ENCODE assay signal across 8 cellular contexts in the genomic region with DNA sequence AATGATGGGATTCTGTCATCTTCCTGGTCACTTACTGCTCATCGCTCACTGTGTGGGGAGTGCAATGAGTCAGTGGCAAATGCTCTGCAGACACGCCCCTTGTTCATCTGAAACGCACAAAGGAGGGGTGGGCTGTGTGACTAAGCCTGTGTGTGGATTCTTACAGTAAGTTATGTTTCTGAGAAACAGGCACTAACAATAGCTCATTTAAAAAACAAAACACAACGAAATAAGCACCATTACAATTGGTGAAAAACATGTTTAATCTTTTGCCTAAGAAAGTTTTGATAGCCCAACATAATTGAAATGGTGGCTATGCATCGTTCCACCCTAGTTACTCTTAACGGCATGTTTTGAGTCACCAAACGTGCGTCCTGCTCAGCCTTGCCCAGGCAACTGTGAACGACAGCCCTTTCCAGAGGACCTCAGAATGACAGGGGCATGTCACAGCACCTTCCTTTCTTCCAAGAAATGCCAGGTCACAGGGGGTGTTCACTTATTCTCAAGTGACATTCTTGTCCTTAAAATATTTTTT.
A peak's percentile ranks its signal among the peaks of the same experiment; 100 is the strongest.
DNase-seq lines count a peak whose midpoint lies in the region; ATAC-seq and TF ChIP-seq lines count a peak whose summit lies in the region.

No MANE protein-coding gene starts in this region.

- no peaks in the 10 kb centered on the region for H3K9me3 ChIP-seq in sigmoid colon

- in situ Hi-C loops in brain microvascular endothelial cell (cut with HindIII; ENCODE audit: low pct_ligation_motif_present, low sequenced_read_pairs): no loop called here

- TF ChIP-seq POLR2A in lower leg skin (IDR thresholded peaks at IDR 0.05) (no peak), sigmoid colon (IDR thresholded peaks at IDR 0.05) (no peak)

- DNase-seq in Ammon's horn (ENCODE audit: low spot score) (peak; percentile 92), T-helper 9 cell (peak; percentile 10), brain microvascular endothelial cell (peak; percentile 98), lower leg skin (ENCODE audit: low spot score in 2 of 2) (peak; percentile 76 to 88), sigmoid colon (no peak)
- peak; percentile 17 to 50 for DNase-seq in stimulated activated CD8-positive, alpha-beta memory T cell treated with anti-CD3 and anti-CD28 coated beads, Interleukin-4, amount 100 ng/mL, for 4 hours (ENCODE audit: low read depth in 2 of 2, low spot score in 1 of 2)

- no peaks in the 10 kb centered on the region for H3K4me1 ChIP-seq in sigmoid colon

- intact Hi-C loops in lower leg skin (cut with DNase I; ENCODE audit: low total_unique reads): no loop called here
- intact Hi-C loops in sigmoid colon (cut with DNase I): no loop called here

- no peaks in the 10 kb centered on the region for H3K36me3 ChIP-seq in brain microvascular endothelial cell (replicated peaks)
- no peaks in the 10 kb centered on the region for H3K36me3 ChIP-seq in sigmoid colon

- H3K4me3 ChIP-seq in brain microvascular endothelial cell (ENCODE audit: low read depth, low read length) (peak overlapping the region; percentile 38), lower leg skin (ENCODE audit: low read depth, poor library complexity, severe bottlenecking) (no peak overlapping the region), sigmoid colon (no peak overlapping the region)

- 7 to 14% methylated on average over 9 of the region's 9 CpGs for WGBS in lower leg skin, 2 donors
- WGBS in sigmoid colon, 2 donors: 60 to 69% methylated on average over 9 of the region's 9 CpGs

- ATAC-seq in GM19395 (IDR thresholded peaks at IDR 0.05; ENCODE audit: unreplicated experiment): peak; percentile 95
- peak; percentile 91 for ATAC-seq in HG03442 (IDR thresholded peaks at IDR 0.05; ENCODE audit: unreplicated experiment)

- TF ChIP-seq CTCF in brain microvascular endothelial cell (IDR thresholded peaks at IDR 0.05; ENCODE audit: low read depth, low read length, missing control alignments) (no peak), lower leg skin (IDR thresholded peaks at IDR 0.05) (no peak), sigmoid colon (IDR thresholded peaks at IDR 0.05) (no peak)

- H3K27me3 ChIP-seq in brain microvascular endothelial cell (replicated peaks) (no peaks in the 10 kb centered on the region), sigmoid colon (no peaks in the 10 kb centered on the region)

- TF ChIP-seq EP300 in sigmoid colon (IDR thresholded peaks at IDR 0.05): peak in 1 of 4 donors; percentile 23

- peak overlapping the region; percentile 86 for H3K27ac ChIP-seq in brain microvascular endothelial cell
- peak overlapping the region in 1 of 4 donors; percentile 12 for H3K27ac ChIP-seq in sigmoid colon
